Comparison of ENCODE assay signal across 7 cellular contexts in genomic region chr9:136721339-136722092, GRCh38. TPM values are rescaled to one million over a fixed set of nuclear protein-coding genes. Genes with fewer than 3 reads are reported as not detected.
DNase-seq lines count a peak whose midpoint lies in the region; ATAC-seq and TF ChIP-seq lines count a peak whose summit lies in the region.
"Had no signal": no experiment of that assay in that cellular context is flagged by ENCODE, and none has a peak within 500 bp of the region (broad histone marks: within the 10 kb centered on the region; RNA-seq: fewer than 3 reads in every experiment).

No MANE protein-coding gene starts in this region.

- H4K20me1 ChIP-seq in PC-3 (ENCODE audit: low read length), result peaks cover 41% of the 10 kb centered on the region

- BruUV-seq in Caco-2 (replicated peaks; lab: Mats Ljungman, UMichigan), result no TSS peak
- BruUV-seq in PC-3 (replicated peaks; lab: Mats Ljungman, UMichigan), result no TSS peak

- no peak overlapping the region for H3K9ac ChIP-seq in PC-3 (ENCODE audit: low read length)

- DNase-seq in Caco-2 (no peak), PC-3 (peak; percentile 12), left ventricle myocardium superior (peak; percentile 52), ACHN (no peak), NCI-H526 treated with DMSO at 0.1 percent for 48 hours (lab: John Stamatoyannopoulos, UW) (no peak)

- CTCF ChIA-PET in Caco-2 (lab: Charles Lee) (interaction anchor here (0.6 kb wide), 1 partner anchor 67 kb away, joined by 6 read pairs; no protein-coding TSS in a partner anchor), PC-3 (lab: Charles Lee) (no interaction called here)

- no peak overlapping the region for H3K27ac ChIP-seq in PC-3 (ENCODE audit: low read length)

- ATAC-seq in PC-3, result peak; percentile 29
- peak; percentile 28 for ATAC-seq in left ventricle myocardium superior
- no peak for ATAC-seq in GM18870 (IDR thresholded peaks at IDR 0.05; ENCODE audit: unreplicated experiment)

- no peak overlapping the region for H2AFZ ChIP-seq in PC-3 (ENCODE audit: low read length)

- H3K79me2 ChIP-seq in PC-3 (ENCODE audit: low read length), result peaks cover 29% of the 10 kb centered on the region

- no peak for TF ChIP-seq CTCF in Caco-2 (IDR thresholded peaks at IDR 0.05; ENCODE audit: insufficient read depth in 1 of 2, low read depth in 1 of 2, low read length in 1 of 2, severe bottlenecking in 1 of 2, unreplicated experiment in 1 of 2)
- TF ChIP-seq CTCF in PC-3 (conservative IDR thresholded peaks at IDR 0.05; ENCODE audit: low read depth, low read length), result no peak

- H3K4me3 ChIP-seq in Caco-2 (ENCODE audit: low read depth, low read length) (no peak overlapping the region), PC-3 (ENCODE audit: low read length) (no peak overlapping the region)

- H3K9me3 ChIP-seq in Caco-2, result no peaks in the 10 kb centered on the region
- H3K9me3 ChIP-seq in PC-3 (ENCODE audit: low read length), result no peaks in the 10 kb centered on the region

- H3K9me2 ChIP-seq in PC-3 (replicated peaks; ENCODE audit: low read length), result no peaks in the 10 kb centered on the region

- H3K4me1 Mint-ChIP-seq in Caco-2 (ENCODE audit: low read depth, unreplicated experiment), result peaks cover 3% of the 10 kb centered on the region

- no peaks in the 10 kb centered on the region for H3K9me3 Mint-ChIP-seq in Caco-2 (ENCODE audit: unreplicated experiment)

- H3F3A ChIP-seq in PC-3 (ENCODE audit: low read length, unreplicated experiment), result peaks cover 17% of the 10 kb centered on the region

- no peaks in the 10 kb centered on the region for H3K27me3 Mint-ChIP-seq in Caco-2 (ENCODE audit: insufficient read depth, unreplicated experiment)

- H3K4me1 ChIP-seq in Caco-2 (peaks cover 13% of the 10 kb centered on the region), PC-3 (ENCODE audit: insufficient read depth, low read length) (peaks cover 13% of the 10 kb centered on the region)

- no peaks in the 10 kb centered on the region for H3K27me3 ChIP-seq in Caco-2 (replicated peaks; ENCODE audit: control insufficient read depth, insufficient read depth, low read length)
- no peaks in the 10 kb centered on the region for H3K27me3 ChIP-seq in PC-3 (ENCODE audit: low read length)

- in situ Hi-C loops in ACHN (cut with HindIII; ENCODE audit: low pct_ligation_motif_present, low pct_unique_long_range_greater_than_20kb, low sequenced_read_pairs), result no loop called here

- no peak overlapping the region for H3K4me2 ChIP-seq in PC-3 (ENCODE audit: low read length)

- POLR2A ChIA-PET in Caco-2 (lab: Charles Lee), result no interaction called here
- POLR2A ChIA-PET in PC-3 (lab: Charles Lee; ENCODE audit: unreplicated experiment), result no interaction called here

- intact Hi-C loops in Caco-2 (cut with micrococcal nuclease; ENCODE audit: unreplicated experiment) (no loop called here), PC-3 (cut with micrococcal nuclease) (no loop called here), left ventricle myocardium superior (cut with micrococcal nuclease) (no loop called here)

- H3K36me3 Mint-ChIP-seq in Caco-2 (ENCODE audit: insufficient read depth, unreplicated experiment), result peaks cover 73% of the 10 kb centered on the region

- peak overlapping the region; percentile 21 for H3K27ac Mint-ChIP-seq in Caco-2 (ENCODE audit: unreplicated experiment)

- H3K36me3 ChIP-seq in Caco-2 (ENCODE audit: control insufficient read depth, insufficient read depth, low read length), result peaks cover 13% of the 10 kb centered on the region
- peaks cover 29% of the 10 kb centered on the region for H3K36me3 ChIP-seq in PC-3 (ENCODE audit: low read depth, low read length)

- H3K4me3 Mint-ChIP-seq in Caco-2 (ENCODE audit: unreplicated experiment), result no peak overlapping the region

RNA-seq across cellular contexts. Expression of gene DIPK1B, which starts 9.1 kb away (rescaled TPM):
- 40.4 and 40.6 TPM in 2 replicates for total RNA-seq in Caco-2 (2022)
- 19.5 and 26.3 TPM in 2 replicates for total RNA-seq in PC-3 (2014; rRNA removed)
- total RNA-seq in left ventricle myocardium superior, result 22.3 TPM

RNA-seq across cellular contexts. Expression of gene LCN10, which starts 21.2 kb away (rescaled TPM):
- not detected in 2 replicates for total RNA-seq in Caco-2 (2022)
- total RNA-seq in PC-3 (2014; rRNA removed), result not detected in 2 replicates
- total RNA-seq in left ventricle myocardium superior, result 10.6 TPM
- total RNA-seq: glomerular endothelial cell had no signal

RNA-seq across cellular contexts. Expression of gene LCN6, which starts 26.8 kb away (rescaled TPM):
- total RNA-seq in Caco-2 (2022) (not detected in 2 replicates), PC-3 (2014; rRNA removed) (not detected in 2 replicates), left ventricle myocardium superior (17.4 TPM)
- total RNA-seq: glomerular endothelial cell had no signal

RNA-seq across cellular contexts. Expression of gene AGPAT2, which starts 34.3 kb away (rescaled TPM):
- total RNA-seq in Caco-2 (2022) (68.7 and 77.1 TPM in 2 replicates), PC-3 (2014; rRNA removed) (103 and 106 TPM in 2 replicates), left ventricle myocardium superior (53.8 TPM)

RNA-seq across cellular contexts. Expression of gene LCN8, which starts 36.5 kb away (rescaled TPM):
- total RNA-seq in Caco-2 (2022) (not detected in 2 replicates), PC-3 (2014; rRNA removed) (not detected in 2 replicates), left ventricle myocardium superior (not detected)
- total RNA-seq: glomerular endothelial cell had no signal

Comparison
In these comparisons a context has a peak if more than half of its experiments do, and no peak if none do; other contexts are left out.
1. DNase-seq: peak in PC-3 (single experiment) and left ventricle myocardium superior (single experiment); none in Caco-2 (0 of 2), ACHN (single experiment) and NCI-H526 treated with DMSO at 0.1 percent for 48 hours (single experiment).
2. RNA of gene LCN10, which starts 21.2 kb away (total RNA-seq): 10.6 TPM in left ventricle myocardium superior (single experiment); not detected in Caco-2 and not detected in PC-3; every median in the first group is over 10 times any median in the second.
3. RNA of gene LCN6, which starts 26.8 kb away (total RNA-seq): 17.4 TPM in left ventricle myocardium superior (single experiment); not detected in Caco-2 and not detected in PC-3; every median in the first group is over 10 times any median in the second.